ENCODE assay signal across 11 cellular contexts in the genomic region with DNA sequence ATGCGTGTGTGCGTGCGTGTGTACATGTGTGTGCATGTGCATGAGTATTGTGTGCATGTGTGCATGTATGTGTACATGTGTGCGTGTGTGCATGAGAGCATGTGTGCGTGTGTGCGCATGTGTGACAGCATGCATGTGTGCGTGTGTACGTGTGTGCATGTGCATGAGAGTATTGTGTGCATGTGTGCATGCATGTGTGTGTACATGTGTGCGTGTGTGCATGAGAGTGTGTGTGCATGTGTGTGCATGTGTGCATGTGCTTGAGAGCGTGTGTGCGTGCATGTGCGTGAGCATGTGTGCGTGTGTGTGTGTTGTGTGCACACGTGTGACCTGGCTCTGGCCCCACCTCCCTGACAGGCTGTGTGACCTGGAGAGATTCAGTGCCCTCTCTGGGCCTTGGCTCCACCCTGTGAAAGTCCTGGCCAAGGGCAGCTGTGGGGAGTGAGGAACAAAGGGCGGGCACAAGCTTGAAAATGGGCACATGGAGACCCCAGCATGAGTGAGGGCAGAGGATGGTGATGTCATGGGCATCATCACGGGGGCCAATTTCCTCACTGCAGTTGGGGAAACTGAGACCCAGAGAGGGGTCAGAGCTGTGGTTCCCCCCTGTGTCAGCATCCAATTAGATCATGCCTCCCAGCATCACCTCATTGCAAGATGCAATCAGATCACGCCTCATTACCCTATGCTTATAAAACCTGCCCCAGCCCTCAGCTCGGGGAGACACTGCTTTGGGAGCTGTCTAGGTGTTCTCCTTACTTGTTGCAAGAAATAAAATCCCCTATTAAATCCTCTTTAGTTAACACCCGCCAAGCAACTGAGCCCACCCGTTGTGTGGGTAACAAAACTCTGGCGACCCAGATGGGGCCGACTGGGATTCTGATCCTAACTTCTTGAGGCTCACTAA. TPM values are rescaled to one million over a fixed set of nuclear protein-coding genes. Genes with fewer than 3 reads are reported as not detected.
DNase-seq lines count a peak whose midpoint lies in the region; ATAC-seq lines count a peak whose summit lies in the region.
"Had no signal": no experiment of that assay in that cellular context is flagged by ENCODE, and none has a peak within 500 bp of the region (broad histone marks: within the 10 kb centered on the region; RNA-seq: fewer than 3 reads in every experiment).

No MANE protein-coding gene starts in this region.

- peak overlapping the region; percentile 17; the same call in 1 of the 2 replicates for H3K4me3 ChIP-seq in SJCRH30

- no peaks in the 10 kb centered on the region for H3K4me1 ChIP-seq in SJCRH30

- peak overlapping the region; percentile 87 to 95 (median 93) for H3K4me3 Mint-ChIP-seq in immature natural killer cell
- peak overlapping the region; percentile 89 to 91 for H3K4me3 Mint-ChIP-seq in stimulated activated naive CD8-positive, alpha-beta T cell treated with anti-CD3 and anti-CD28 coated beads, Interleukin-15, amount 100 ng/mL, for 72 hours

- H3K9me3 Mint-ChIP-seq in immature natural killer cell, result no peaks in the 10 kb centered on the region
- H3K9me3 Mint-ChIP-seq in stimulated activated naive CD8-positive, alpha-beta T cell treated with anti-CD3 and anti-CD28 coated beads, Interleukin-15, amount 100 ng/mL, for 72 hours, result no peaks in the 10 kb centered on the region

- DNase-seq in NOMO-1 (lab: John Stamatoyannopoulos, UW; ENCODE audit: unreplicated experiment in 2 of 2) (peak; percentile 33 to 55), NOMO-1 treated with dmso at 0.1 percent for 144 hours (lab: John Stamatoyannopoulos, UW; ENCODE audit: unreplicated experiment) (no peak), SJCRH30 (no peak), immature natural killer cell (no peak), NCI-H2107 (lab: John Stamatoyannopoulos, UW) (no peak), NCI-H128 (lab: John Stamatoyannopoulos, UW; ENCODE audit: unreplicated experiment) (no peak), Ammon's horn (ENCODE audit: low spot score) (no peak)
- DNase-seq in stimulated activated naive CD8-positive, alpha-beta T cell treated with anti-CD3 and anti-CD28 coated beads, Interleukin-15, amount 100 ng/mL, for 72 hours, result no peak
- DNase-seq: left ventricle myocardium superior had no signal

- no peaks in the 10 kb centered on the region for H3K36me3 ChIP-seq in SJCRH30

- H3K27me3 Mint-ChIP-seq in immature natural killer cell (ENCODE audit: low read depth in 3 of 3), result peaks cover 3 to 5% (median 5%) of the 10 kb centered on the region in 3 donors
- no peaks in the 10 kb centered on the region for H3K27me3 Mint-ChIP-seq in stimulated activated naive CD8-positive, alpha-beta T cell treated with anti-CD3 and anti-CD28 coated beads, Interleukin-15, amount 100 ng/mL, for 72 hours

- ATAC-seq in stimulated activated naive CD8-positive, alpha-beta T cell treated with anti-CD3 and anti-CD28 coated beads, Interleukin-15, amount 100 ng/mL, for 72 hours, result no peak
- ATAC-seq: left ventricle myocardium superior had no signal

- no peak overlapping the region for H3K27ac ChIP-seq in SJCRH30
- H3K27ac ChIP-seq: C4-2B had no signal

- no peaks in the 10 kb centered on the region for H3K27me3 ChIP-seq in SJCRH30

- peak overlapping the region; percentile 53 to 91 (median 90) for H3K27ac Mint-ChIP-seq in immature natural killer cell
- H3K27ac Mint-ChIP-seq in stimulated activated naive CD8-positive, alpha-beta T cell treated with anti-CD3 and anti-CD28 coated beads, Interleukin-15, amount 100 ng/mL, for 72 hours, result peak overlapping the region in 1 of 2 donors; percentile 98

- H3K4me1 Mint-ChIP-seq in immature natural killer cell, result peaks cover 40 to 49% of the 10 kb centered on the region in 2 donors
- H3K4me1 Mint-ChIP-seq in stimulated activated naive CD8-positive, alpha-beta T cell treated with anti-CD3 and anti-CD28 coated beads, Interleukin-15, amount 100 ng/mL, for 72 hours, result peaks cover 60% of the 10 kb centered on the region

- H3K9me3 ChIP-seq in SJCRH30 (replicated peaks), result no peaks in the 10 kb centered on the region

- H3K36me3 Mint-ChIP-seq in immature natural killer cell, result no peaks in the 10 kb centered on the region

RNA-seq across cellular contexts. Expression of gene ACY3, which starts 0.6 kb away (rescaled TPM):
- total RNA-seq in SJCRH30 (2014; rRNA removed; shearing (Covaris generic)), result 0.18 TPM in 1 of 2 replicates, not detected in the other
- under 1 TPM in 2 of 3 donors, not detected in 1; 0.41 to 0.98 TPM for polyA plus RNA-seq in immature natural killer cell
- total RNA-seq: left ventricle myocardium superior had no signal

RNA-seq across cellular contexts. Expression of gene TBX10, which starts 10.3 kb away (rescaled TPM):
- total RNA-seq in SJCRH30 (2014; rRNA removed; shearing (Covaris generic)), result not detected in 2 replicates
- polyA plus RNA-seq in immature natural killer cell, result not detected
- total RNA-seq: RPMI7951 had no signal

RNA-seq across cellular contexts. Expression of gene NUDT8, which starts 20.1 kb away (rescaled TPM):
- total RNA-seq in SJCRH30 (2014; rRNA removed; shearing (Covaris generic)), result 0.76 and 2.4 TPM in 2 replicates
- polyA plus RNA-seq in immature natural killer cell, result 10 to 100 TPM; 10.1 to 13.4 (median 12.3) TPM

RNA-seq across cellular contexts. Expression of gene ALDH3B2, which starts 24.5 kb away (rescaled TPM):
- not detected in 2 replicates for total RNA-seq in SJCRH30 (2014; rRNA removed; shearing (Covaris generic))
- polyA plus RNA-seq in immature natural killer cell, result not detected
- total RNA-seq: left ventricle myocardium superior, RPMI7951 had no signal

RNA-seq across cellular contexts. Expression of gene NDUFV1, which starts 43.2 kb away (rescaled TPM):
- total RNA-seq in SJCRH30 (2014; rRNA removed; shearing (Covaris generic)), result 116 and 137 TPM in 2 replicates
- polyA plus RNA-seq in immature natural killer cell, result 100 to 1,000 TPM; 173 to 261 (median 195) TPM

Comparison
In these comparisons a context has a peak if more than half of its experiments do, and no peak if none do; other contexts are left out.
1. DNase-seq: peak in NOMO-1 (2 of 2); none in NOMO-1 treated with dmso at 0.1 percent for 144 hours (single experiment), SJCRH30 (0 of 2), immature natural killer cell (0 of 3), stimulated activated naive CD8-positive, alpha-beta T cell treated with anti-CD3 and anti-CD28 coated beads, Interleukin-15, amount 100 ng/mL, for 72 hours (0 of 2), NCI-H2107 (single experiment), NCI-H128 (single experiment) and Ammon's horn (single experiment).